23 cellular contexts compared by ENCODE assay signal in the genomic region with DNA sequence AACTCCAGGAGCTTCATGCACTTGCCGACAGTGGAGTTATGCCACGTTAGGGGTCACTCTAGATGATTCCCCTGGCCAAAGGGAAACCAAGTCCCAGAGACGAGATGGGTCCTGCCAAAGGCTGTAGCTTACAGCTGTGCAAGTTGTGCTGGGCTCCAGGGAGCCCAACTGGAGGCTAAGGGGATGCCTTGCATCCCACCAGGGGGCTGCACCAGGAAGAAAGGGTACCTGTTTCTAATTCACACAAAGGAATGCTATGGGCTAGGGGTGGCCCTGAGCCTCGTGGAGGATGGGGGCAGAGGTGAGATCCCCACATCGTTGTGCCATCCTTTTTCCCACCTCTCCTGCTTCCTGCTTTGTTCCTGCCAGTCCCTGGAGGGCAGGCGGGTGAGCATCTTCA. TPM values are rescaled to one million over a fixed set of nuclear protein-coding genes. Genes with fewer than 3 reads are reported as not detected.
DNase-seq lines count a peak whose midpoint lies in the region; ATAC-seq and TF ChIP-seq lines count a peak whose summit lies in the region.
"Had no signal": no experiment of that assay in that cellular context is flagged by ENCODE, and none has a peak within 500 bp of the region (broad histone marks: within the 10 kb centered on the region; RNA-seq: fewer than 3 reads in every experiment).

No MANE protein-coding gene starts in this region.

- TF ChIP-seq CTCF in VCaP (conservative IDR thresholded peaks at IDR 0.05) = no peak

- H3K9me3 ChIP-seq in right cardiac atrium (ENCODE audit: control insufficient read depth, low read length) = no peaks in the 10 kb centered on the region
- H3K9me3 ChIP-seq: Caco-2 had no signal

- intact Hi-C loops in cardiac septum (cut with DNase I) (no loop called here), Right ventricle myocardium superior (cut with DNase I) (no loop called here), right cardiac atrium (cut with DNase I) (no loop called here), sciatic nerve (cut with DNase I) (no loop called here)

- no peak overlapping the region for H3K4me3 ChIP-seq in right cardiac atrium (ENCODE audit: low read length)
- H3K4me3 ChIP-seq: GM23248 had no signal

- ATAC-seq in Right ventricle myocardium superior (ENCODE audit: poor library complexity) (no peak), right cardiac atrium (no peak), sciatic nerve (no peak), HG02759 (IDR thresholded peaks at IDR 0.05; ENCODE audit: unreplicated experiment) (no peak)

- WGBS in right cardiac atrium = 49% methylated on average over 6 of the region's 6 CpGs

- no peaks in the 10 kb centered on the region for H3K4me1 ChIP-seq in right cardiac atrium (ENCODE audit: control insufficient read depth, insufficient read depth, low read length)
- H3K4me1 ChIP-seq: Caco-2 had no signal

- peak overlapping the region; percentile 79 for H3K27ac ChIP-seq in VCaP
- H3K27ac ChIP-seq in right cardiac atrium (ENCODE audit: low read length) = peak overlapping the region; percentile 19
- H3K27ac ChIP-seq: 22Rv1, GM23248 had no signal

- H3K27me3 ChIP-seq in right cardiac atrium (ENCODE audit: control insufficient read depth, insufficient read depth) = no peaks in the 10 kb centered on the region

- DNase-seq in cardiac septum (ENCODE audit: low spot score) = peak; percentile 53
- DNase-seq in Right ventricle myocardium superior = no peak
- DNase-seq in right cardiac atrium = no peak
- peak; percentile 6 for DNase-seq in sciatic nerve (ENCODE audit: low spot score)
- DNase-seq in NCI-H1105 treated with DMSO at 0.1 percent for 48 hours (lab: John Stamatoyannopoulos, UW) = no peak
- DNase-seq in DMS79 (lab: John Stamatoyannopoulos, UW) = no peak
- DNase-seq: AML-193; CD4-positive, alpha-beta T cell; GDM1; GM23248; KG1; MV-4-11; NCI-H1417 treated with DMSO at 0.1 percent for 48 hours; NCI-H187 treated with DMSO at 0.1 percent for 48 hours; NCI-H2227 treated with DMSO at 0.1 percent for 48 hours; NCI-H510A treated with DMSO at 0.1 percent for 48 hours; NCI-H774; SHP77 treated with DMSO at 0.1 percent for 48 hours had no signal

RNA-seq across cellular contexts. Expression of gene SCRT2, which starts 23.7 kb away (rescaled TPM):
- total RNA-seq in cardiac septum (not detected), Right ventricle myocardium superior (not detected), right cardiac atrium (not detected), sciatic nerve (not detected)
- not detected for polyA plus RNA-seq in right cardiac atrium
- total RNA-seq: Caco-2; CD4-positive, alpha-beta T cell; Daoy; GM23248 had no signal
- polyA plus RNA-seq: GM23248 had no signal

RNA-seq across cellular contexts. Expression of gene SRXN1, which starts 46.3 kb away (rescaled TPM):
- total RNA-seq in cardiac septum (38.4 TPM), Right ventricle myocardium superior (47.6 TPM), right cardiac atrium (10 to 100 TPM; 41.0 to 50.2 (median 44.1) TPM), sciatic nerve (15.4 TPM)
- 23.9 TPM for polyA plus RNA-seq in right cardiac atrium

Comparison
In these comparisons a context has a peak if more than half of its experiments do, and no peak if none do; other contexts are left out.
1. DNase-seq: peak in cardiac septum (single experiment) and sciatic nerve (single experiment); none in Right ventricle myocardium superior (single experiment), right cardiac atrium (0 of 3), NCI-H1105 treated with DMSO at 0.1 percent for 48 hours (single experiment) and DMS79 (single experiment).